14 cellular contexts compared by ENCODE assay signal in the genomic region with DNA sequence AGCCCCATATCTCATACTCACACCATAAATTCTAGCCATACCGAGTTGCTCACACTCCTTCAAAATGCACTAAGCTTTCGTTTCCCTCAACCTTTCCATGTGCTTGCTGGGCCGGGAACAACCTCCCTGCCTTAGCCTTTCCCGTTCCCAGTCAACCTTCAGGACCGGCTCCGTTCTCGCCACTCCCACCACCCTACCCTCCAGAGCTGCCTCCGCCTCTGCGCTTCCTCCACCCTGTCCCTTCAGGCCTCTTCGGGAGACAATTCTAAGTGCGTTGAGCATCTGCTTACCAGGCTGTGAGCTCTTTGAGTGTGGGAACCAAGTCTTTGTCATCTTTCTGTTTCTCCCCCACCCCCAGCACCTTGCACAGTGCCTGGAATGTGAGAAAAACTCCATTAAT. TPM values are rescaled to one million over a fixed set of nuclear protein-coding genes. Genes with fewer than 3 reads are reported as not detected.
"Had no signal": no experiment of that assay in that cellular context is flagged by ENCODE, and none has a peak within 500 bp of the region (broad histone marks: within the 10 kb centered on the region; RNA-seq: fewer than 3 reads in every experiment).

No MANE protein-coding gene starts in this region.

- H3K36me3 Mint-ChIP-seq: naive thymus-derived CD8-positive, alpha-beta T cell had no signal

- DNase-seq: activated CD4-positive, alpha-beta T cell treated with anti-CD3 and anti-CD28 coated beads, Interleukin-2, amount 10 ng/mL, durations not matched to agents 7 days and 5 days; activated CD8-positive, alpha-beta memory T cell treated with anti-CD3 and anti-CD28 coated beads, Interleukin-2, amount 50 U/mL, for 4 hours; activated effector memory CD4-positive, alpha-beta T cell treated with Interleukin-2 at 50 U/mL for 16 hours; activated naive CD4-positive, alpha-beta T cell treated with anti-CD3 and anti-CD28 coated beads, Interleukin-2, amount 50 U/mL, for 16 hours; activated T-cell treated with anti-CD3 and anti-CD28 coated beads, Interleukin-2, amount 50 U/mL, for 48 hours; aorta; cortex of kidney; naive thymus-derived CD8-positive, alpha-beta T cell; occipital lobe; stimulated activated naive CD8-positive, alpha-beta T cell treated with anti-CD3 and anti-CD28 coated beads, Interleukin-15, Interleukin-2, amounts not matched to agents 100 U/mL and 50 U/mL, for 24 hours; substantia nigra; tibial artery had no signal

- H3K27ac Mint-ChIP-seq: activated CD4-positive, alpha-beta T cell treated with anti-CD3 and anti-CD28 coated beads, Interleukin-2, amount 10 ng/mL, durations not matched to agents 7 days and 5 days; naive thymus-derived CD8-positive, alpha-beta T cell had no signal

- H3K4me3 ChIP-seq: hepatocyte, skin epidermis, tibial artery had no signal

- H3K27ac ChIP-seq: hepatocyte, skin epidermis, tibial artery had no signal

- H3K27me3 ChIP-seq: hepatocyte had no signal

- H3K27me3 Mint-ChIP-seq: activated CD4-positive, alpha-beta T cell treated with anti-CD3 and anti-CD28 coated beads, Interleukin-2, amount 10 ng/mL, durations not matched to agents 7 days and 5 days had no signal

- H3K4me3 Mint-ChIP-seq: activated CD4-positive, alpha-beta T cell treated with anti-CD3 and anti-CD28 coated beads, Interleukin-2, amount 10 ng/mL, durations not matched to agents 7 days and 5 days; naive thymus-derived CD8-positive, alpha-beta T cell had no signal

- H3K9me3 ChIP-seq: tibial artery had no signal

- ATAC-seq: naive thymus-derived CD8-positive, alpha-beta T cell; stimulated activated naive CD8-positive, alpha-beta T cell treated with anti-CD3 and anti-CD28 coated beads, Interleukin-15, Interleukin-2, amounts not matched to agents 100 U/mL and 50 U/mL, for 24 hours had no signal

- H3K36me3 ChIP-seq: tibial artery had no signal

- H3K9me3 Mint-ChIP-seq: activated CD4-positive, alpha-beta T cell treated with anti-CD3 and anti-CD28 coated beads, Interleukin-2, amount 10 ng/mL, durations not matched to agents 7 days and 5 days; naive thymus-derived CD8-positive, alpha-beta T cell had no signal

- H3K4me1 ChIP-seq: tibial artery had no signal

RNA-seq across cellular contexts. Expression of gene KCNN3, which starts 31.6 kb away (rescaled TPM):
- polyA plus RNA-seq: naive thymus-derived CD8-positive, alpha-beta T cell had no signal
